Comparison of ENCODE assay signal across 9 cellular contexts in genomic region chr1:101308935-101309333, GRCh38.
DNase-seq lines count a peak whose midpoint lies in the region; ATAC-seq and TF ChIP-seq lines count a peak whose summit lies in the region.
"Had no signal": no experiment of that assay in that cellular context is flagged by ENCODE, and none has a peak within 500 bp of the region (broad histone marks: within the 10 kb centered on the region; RNA-seq: fewer than 3 reads in every experiment).

No MANE protein-coding gene starts in this region.

- peaks cover 78% of the 10 kb centered on the region for H3K4me1 ChIP-seq in BLaER1
- H3K4me1 ChIP-seq in OCI-LY3 (ENCODE audit: low read length) = peaks cover 54% of the 10 kb centered on the region

- H3K36me3 ChIP-seq in BLaER1 = peaks cover 17% of the 10 kb centered on the region; the same call in 1 of the 2 replicates
- H3K36me3 ChIP-seq in OCI-LY3 (replicated peaks; ENCODE audit: low read depth, low read length) = no peaks in the 10 kb centered on the region
- H3K36me3 ChIP-seq: right atrium auricular region had no signal

- H3K27me3 ChIP-seq in BLaER1 (no peaks in the 10 kb centered on the region), OCI-LY3 (ENCODE audit: low read depth, low read length) (peaks cover 40% of the 10 kb centered on the region)
- H3K27me3 ChIP-seq: right atrium auricular region had no signal

- TF ChIP-seq CTCF in OCI-LY3 (IDR thresholded peaks at IDR 0.05; ENCODE audit: low read depth, low read length) (no peak), GM13976 (IDR thresholded peaks at IDR 0.05; ENCODE audit: borderline replicate concordance, control extremely low read depth, extremely low read depth, insufficient read depth, missing control alignments) (no peak)

- in situ Hi-C loops in GM13976 (cut with MboI; ENCODE audit: low sequenced_read_pairs, unreplicated experiment) = loop anchor here (5.0 kb wide), 1 partner anchor 128 kb away; no protein-coding TSS in a partner anchor

- peak overlapping the region; percentile 57 for H3K4me3 ChIP-seq in BLaER1
- H3K4me3 ChIP-seq in OCI-LY3 (ENCODE audit: low read length) = peak overlapping the region; percentile 83
- peak overlapping the region; percentile 29 for H3K4me3 ChIP-seq in iPS-11a (ENCODE audit: low read depth, low read length)

- H2AFZ ChIP-seq in OCI-LY3 (ENCODE audit: low read depth, low read length) = no peak overlapping the region

- DNase-seq in NCI-H128 (lab: John Stamatoyannopoulos, UW; ENCODE audit: unreplicated experiment) = no peak
- DNase-seq in substantia nigra (lab: John Stamatoyannopoulos, UW) = no peak
- no peak for DNase-seq in GM13976 (ENCODE audit: low spot score)

- H3K4me2 ChIP-seq in BLaER1 (peak overlapping the region; percentile 89), OCI-LY3 (ENCODE audit: low read length) (peak overlapping the region; percentile 100)

- peak; percentile 20 for ATAC-seq in GM18867 (IDR thresholded peaks at IDR 0.05; ENCODE audit: unreplicated experiment)
- ATAC-seq in GM21717 (IDR thresholded peaks at IDR 0.05; ENCODE audit: unreplicated experiment) = no peak

- no peaks in the 10 kb centered on the region for H3K79me2 ChIP-seq in OCI-LY3 (ENCODE audit: low read length)

- peak overlapping the region; percentile 88 for H3K27ac ChIP-seq in BLaER1
- no peak overlapping the region for H3K27ac ChIP-seq in OCI-LY3 (ENCODE audit: low read length)
- no peak overlapping the region for H3K27ac ChIP-seq in substantia nigra (ENCODE audit: low read depth, low read length, poor library complexity, severe bottlenecking)
- H3K27ac ChIP-seq: right atrium auricular region had no signal

- H4K20me1 ChIP-seq in BLaER1 (no peaks in the 10 kb centered on the region), OCI-LY3 (ENCODE audit: insufficient read depth, low read length) (no peaks in the 10 kb centered on the region)

- peak overlapping the region; percentile 78 for H3K9ac ChIP-seq in BLaER1
- no peak overlapping the region for H3K9ac ChIP-seq in OCI-LY3 (ENCODE audit: low read length)

- H3K9me3 ChIP-seq in BLaER1 (peaks cover 30% of the 10 kb centered on the region), OCI-LY3 (ENCODE audit: insufficient read depth, low read length) (no peaks in the 10 kb centered on the region)
- H3K9me3 ChIP-seq: right atrium auricular region had no signal

Comparison
In these comparisons a context has a peak if more than half of its experiments do, and no peak if none do; other contexts are left out.
1. H3K4me3 ChIP-seq: peak in every context shown above with its lines; median percentile 83 in OCI-LY3; 57 in BLaER1; 29 in iPS-11a.